Comparison of ENCODE assay signal across 17 cellular contexts in genomic region chr2:212904646-212905045, GRCh38.
DNase-seq lines count a peak whose midpoint lies in the region; ATAC-seq and TF ChIP-seq lines count a peak whose summit lies in the region.
"Had no signal": no experiment of that assay in that cellular context is flagged by ENCODE, and none has a peak within 500 bp of the region (broad histone marks: within the 10 kb centered on the region; RNA-seq: fewer than 3 reads in every experiment).

No MANE protein-coding gene starts in this region.

- H3K27ac ChIP-seq in SK-N-MC (peak overlapping the region; percentile 99), epithelial cell of prostate (peak overlapping the region; percentile 97), transverse colon (peak overlapping the region; percentile 76 to 83 (median 78)), heart right ventricle (no peak overlapping the region)
- H3K27ac ChIP-seq: WERI-Rb-1 had no signal

- peak; percentile 60 for ATAC-seq in HG02610 (IDR thresholded peaks at IDR 0.05; ENCODE audit: unreplicated experiment)
- ATAC-seq in heart right ventricle = no peak

- 69 to 93% methylated on average over 2 of the region's 2 CpGs for WGBS in transverse colon (ENCODE audit: low coverage in 1 of 2), 2 donors
- 86 to 92% methylated on average over 2 of the region's 2 CpGs for WGBS in heart right ventricle, 2 donors

- H3K4me1 ChIP-seq in transverse colon (peaks cover 0 to 33% (median 13%) of the 10 kb centered on the region in 4 donors), heart right ventricle (peaks cover 0 to 6% (median 0%) of the 10 kb centered on the region in 9 donors)

- H3K36me3 ChIP-seq in SK-N-MC (ENCODE audit: insufficient read depth, low read length) = no peaks in the 10 kb centered on the region
- H3K36me3 ChIP-seq in transverse colon = no peaks in the 10 kb centered on the region
- H3K36me3 ChIP-seq in heart right ventricle = no peaks in the 10 kb centered on the region
- H3K36me3 ChIP-seq: WERI-Rb-1 had no signal

- in situ Hi-C loops in transverse colon (cut with MboI; ENCODE audit: low pct_ligation_motif_present in 1 of 4, low pct_unique_long_range_greater_than_20kb in 1 of 4, low sequenced_read_pairs in 3 of 4) = no loop called here

- no peak overlapping the region for H3K4me3 ChIP-seq in SK-N-MC
- no peak overlapping the region for H3K4me3 ChIP-seq in transverse colon
- H3K4me3 ChIP-seq in heart right ventricle = no peak overlapping the region

- H3K9ac ChIP-seq in SK-N-MC (ENCODE audit: insufficient read length) = no peak overlapping the region

- no peak for TF ChIP-seq POLR2A in transverse colon (IDR thresholded peaks at IDR 0.05)

- intact Hi-C loops in transverse colon (cut with DNase I; ENCODE audit: low total_unique reads) = no loop called here
- intact Hi-C loops in heart right ventricle (cut with DNase I) = loop anchor here in 1 of 10 donors (10.0 kb wide), 1 partner anchor 220 kb away; no protein-coding TSS in a partner anchor

- H3K27me3 ChIP-seq in transverse colon = no peaks in the 10 kb centered on the region
- no peaks in the 10 kb centered on the region for H3K27me3 ChIP-seq in heart right ventricle

- TF ChIP-seq EP300 in transverse colon (IDR thresholded peaks at IDR 0.05; ENCODE audit: low read depth) = no peak

- DNase-seq in SK-N-MC (ENCODE audit: low read depth, low spot score) = no peak
- DNase-seq in epithelial cell of prostate (ENCODE audit: low read depth, low spot score) = no peak
- DNase-seq in transverse colon = no peak
- no peak for DNase-seq in cortex of kidney (lab: John Stamatoyannopoulos, UW)
- no peak for DNase-seq in heart right ventricle
- no peak for DNase-seq in GM19240 (ENCODE audit: insufficient read length, low spot score)
- no peak for DNase-seq in NCI-H2227 treated with DMSO at 0.1 percent for 48 hours (lab: John Stamatoyannopoulos, UW)
- DNase-seq: activated CD8-positive, alpha-beta memory T cell treated with anti-CD3 and anti-CD28 coated beads, Interleukin-2, amount 50 U/mL, for 48 hours; activated effector memory CD4-positive, alpha-beta T cell treated with anti-CD3 and anti-CD28 coated beads, Interleukin-2, amount 50 U/mL, for 16 hours; EL; foreskin melanocyte; hypothalamus; Kasumi-1; NCI-H1417; NCI-H524 treated with DMSO at 0.1 percent for 48 hours; WERI-Rb-1 had no signal

- TF ChIP-seq CTCF in transverse colon (IDR thresholded peaks at IDR 0.05) (no peak), heart right ventricle (IDR thresholded peaks at IDR 0.05) (no peak)

- no peaks in the 10 kb centered on the region for H3K9me3 ChIP-seq in SK-N-MC (ENCODE audit: low read depth, low read length)
- no peaks in the 10 kb centered on the region for H3K9me3 ChIP-seq in transverse colon
- peaks cover 0 to 5% (median 0%) of the 10 kb centered on the region in 11 donors for H3K9me3 ChIP-seq in heart right ventricle

Comparison
In these comparisons a context has a peak if more than half of its experiments do, and no peak if none do; other contexts are left out.
1. H3K27ac ChIP-seq: peak in SK-N-MC (single experiment), epithelial cell of prostate (single experiment) and transverse colon (4 of 4); none in heart right ventricle (0 of 10).